In the genomic region with DNA sequence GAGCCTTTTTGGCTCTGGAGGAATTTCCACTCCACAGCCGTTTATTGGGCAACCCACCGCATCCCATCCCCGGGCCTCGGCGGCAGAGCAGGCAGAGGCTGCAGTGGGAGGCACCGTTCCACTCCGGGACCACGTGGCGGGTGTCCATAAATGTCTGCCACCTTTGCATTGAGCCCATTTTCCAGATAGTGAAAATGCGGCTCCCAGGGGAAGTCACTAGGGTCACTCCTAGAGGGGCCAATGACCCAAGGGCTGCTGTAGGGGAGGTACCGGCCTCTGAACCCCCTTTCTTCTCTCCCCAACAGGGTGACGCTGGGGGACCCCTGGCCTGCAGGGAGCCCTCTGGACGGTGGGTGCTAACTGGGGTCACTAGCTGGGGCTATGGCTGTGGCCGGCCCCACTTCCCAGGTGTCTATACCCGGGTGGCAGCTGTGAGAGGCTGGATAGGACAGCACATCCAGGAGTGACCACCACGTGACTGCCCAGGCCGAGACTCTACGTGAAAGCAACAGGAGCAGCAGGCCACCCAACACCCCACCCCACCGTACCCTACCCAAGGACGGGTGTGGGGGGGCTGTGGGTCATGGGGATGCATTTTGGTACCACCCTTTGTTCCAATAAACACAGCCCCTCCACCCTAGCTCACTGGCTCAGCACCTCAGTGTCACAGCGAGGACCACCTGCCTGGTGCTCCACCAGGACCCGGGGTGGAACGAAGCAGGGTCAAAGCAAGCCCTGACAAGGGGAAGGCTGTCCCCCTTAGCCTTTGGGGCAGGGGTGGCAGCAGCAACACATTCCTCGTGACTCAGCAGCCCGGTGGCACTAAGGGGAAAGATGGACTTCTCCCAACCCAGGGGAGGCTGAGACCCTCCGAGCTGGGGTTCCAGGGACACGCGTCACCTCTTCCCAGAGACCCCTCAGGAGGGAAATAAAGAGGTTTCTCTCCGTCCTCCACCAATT, we compare ENCODE assay signal across 8 cellular contexts. TPM values are rescaled to one million over a fixed set of nuclear protein-coding genes. Genes with fewer than 3 reads are reported as not detected.
A peak's percentile ranks its signal among the peaks of the same experiment; 100 is the strongest.
DNase-seq lines count a peak whose midpoint lies in the region; ATAC-seq and TF ChIP-seq lines count a peak whose summit lies in the region.

No MANE protein-coding gene starts in this region.

- H3K27ac Mint-ChIP-seq in natural killer cell = peak overlapping the region in 1 of 2 donors; percentile 98

- intact Hi-C loops in natural killer cell (cut with micrococcal nuclease) = no loop called here

- CTCF ChIA-PET in BJ (lab: Yijun Ruan, JAX) = interaction anchor here (0.6 to 3.3 kb wide), 7 partner anchors 29 to 192 kb away, joined by 3 to 13 read pairs (median 6); no protein-coding TSS in a partner anchor

- no peaks in the 10 kb centered on the region for H3K27me3 Mint-ChIP-seq in natural killer cell (ENCODE audit: low read depth in 2 of 2)

- H3K4me3 ChIP-seq in BJ (ENCODE audit: low read depth, low read length) (peak overlapping the region; percentile 89), Karpas-422 (ENCODE audit: low read length) (peak overlapping the region; percentile 86), choroid plexus epithelial cell (ENCODE audit: low read depth, low read length) (peak overlapping the region; percentile 95)

- H3K9me3 Mint-ChIP-seq in natural killer cell = no peaks in the 10 kb centered on the region

- no peak overlapping the region for H2AFZ ChIP-seq in Karpas-422 (ENCODE audit: low read length)

- H3K36me3 ChIP-seq in BJ (ENCODE audit: control insufficient read depth, insufficient read depth, low read length) (peaks cover 8% of the 10 kb centered on the region; the same call in 1 of the 2 replicates), Karpas-422 (ENCODE audit: insufficient read depth, low read length) (no peaks in the 10 kb centered on the region)

- peak overlapping the region; percentile 97 for H3K4me3 Mint-ChIP-seq in natural killer cell

- H4K20me1 ChIP-seq in Karpas-422 (ENCODE audit: insufficient read depth, low read depth, low read length) = peaks cover 22% of the 10 kb centered on the region

- H3K4me2 ChIP-seq in Karpas-422 (ENCODE audit: low read depth, low read length, poor library complexity, severe bottlenecking) = peak overlapping the region; percentile 97

- no peaks in the 10 kb centered on the region for H3K36me3 Mint-ChIP-seq in natural killer cell

- H3K4me1 ChIP-seq in Karpas-422 (ENCODE audit: low read length) = peaks cover 14% of the 10 kb centered on the region

- DNase-seq in BJ (ENCODE audit: low read depth) (no peak), Karpas-422 (no peak), choroid plexus epithelial cell (ENCODE audit: low read depth) (no peak), natural killer cell (no peak), putamen (ENCODE audit: low spot score) (no peak), HuH-7.5 (ENCODE audit: low spot score) (no peak), COLO829 (ENCODE audit: low spot score) (no peak)

- H3K9me2 ChIP-seq in Karpas-422 (replicated peaks; ENCODE audit: insufficient read depth, low read length) = no peaks in the 10 kb centered on the region

- peaks cover 10 to 14% of the 10 kb centered on the region in 2 donors for H3K4me1 Mint-ChIP-seq in natural killer cell

- no peaks in the 10 kb centered on the region for H3K27me3 ChIP-seq in BJ (ENCODE audit: control insufficient read depth, insufficient read depth, low read length)
- no peaks in the 10 kb centered on the region for H3K27me3 ChIP-seq in Karpas-422 (ENCODE audit: low read length)

- peaks cover 21% of the 10 kb centered on the region for H3K79me2 ChIP-seq in Karpas-422 (ENCODE audit: low read length)

- peak overlapping the region; percentile 99 for H3K9ac ChIP-seq in Karpas-422 (ENCODE audit: low read length)

- H3K27ac ChIP-seq in Karpas-422 (ENCODE audit: low read length) = no peak overlapping the region

- ATAC-seq in natural killer cell = no peak
- no peak for ATAC-seq in GM18520 (IDR thresholded peaks at IDR 0.05; ENCODE audit: unreplicated experiment)

- TF ChIP-seq CTCF in BJ (IDR thresholded peaks at IDR 0.05; ENCODE audit: insufficient read depth, low read depth, low read length) (no peak), choroid plexus epithelial cell (conservative IDR thresholded peaks at IDR 0.05; ENCODE audit: low read depth, low read length) (no peak), natural killer cell (IDR thresholded peaks at IDR 0.05) (no peak)

- POLR2A ChIA-PET in BJ (lab: Charles Lee) = no interaction called here

- no peaks in the 10 kb centered on the region for H3K9me3 ChIP-seq in Karpas-422 (ENCODE audit: low read length)

RNA-seq across cellular contexts. Expression of a gene that starts 1.5 kb away (rescaled TPM):
- polyA plus RNA-seq in BJ (2011; rRNA removed) = 37.2 and 50.7 TPM in 2 replicates
- polyA minus RNA-seq in BJ (2011; rRNA and poly(A)+ RNA removed) = 9.2 and 14.2 TPM in 2 replicates
- total RNA-seq in Karpas-422 (2014; rRNA removed; shearing (Covaris generic); ENCODE audit: low replicate concordance) = 49.3 and 66.5 TPM in 2 replicates
- total RNA-seq in natural killer cell = 10 to 100 TPM; 24.7 to 30.4 (median 25.1) TPM

RNA-seq across cellular contexts. Expression of a gene that starts 30.9 kb away (rescaled TPM):
- polyA plus RNA-seq in BJ (2011; rRNA removed) = 53.4 and 80.0 TPM in 2 replicates
- polyA minus RNA-seq in BJ (2011; rRNA and poly(A)+ RNA removed) = 29.4 and 42.0 TPM in 2 replicates
- 20.8 and 80.2 TPM in 2 replicates for total RNA-seq in Karpas-422 (2014; rRNA removed; shearing (Covaris generic); ENCODE audit: low replicate concordance)
- total RNA-seq in natural killer cell = 10 to 100 TPM; 12.0 to 23.7 (median 19.3) TPM

RNA-seq across cellular contexts. Expression of a gene that starts 50.0 kb away (rescaled TPM):
- polyA plus RNA-seq in BJ (2011; rRNA removed) = 54.5 and 69.8 TPM in 2 replicates
- polyA minus RNA-seq in BJ (2011; rRNA and poly(A)+ RNA removed) = 29.7 and 46.4 TPM in 2 replicates
- 8.6 and 11.0 TPM in 2 replicates for total RNA-seq in Karpas-422 (2014; rRNA removed; shearing (Covaris generic); ENCODE audit: low replicate concordance)
- 100 to 1,000 TPM; 198 to 247 (median 212) TPM for total RNA-seq in natural killer cell

Comparison
In these comparisons a context has a peak if more than half of its experiments do, and no peak if none do; other contexts are left out.
1. RNA of a gene that starts 50.0 kb away (total RNA-seq): 198 to 247 TPM in natural killer cell; 8.6 to 11.0 TPM in Karpas-422; every median in the first group is over 10 times any median in the second.
2. Peak in every context shown above with its lines, with median percentiles within 50 percentile points of each other: H3K4me3 ChIP-seq.